In genomic region chr6:168318579-168319278, GRCh38 we compare ENCODE assay signal across 13 cellular contexts. TPM values are rescaled to one million over a fixed set of nuclear protein-coding genes. Genes with fewer than 3 reads are reported as not detected.
A peak's percentile ranks its signal among the peaks of the same experiment; 100 is the strongest.
DNase-seq lines count a peak whose midpoint lies in the region; ATAC-seq and TF ChIP-seq lines count a peak whose summit lies in the region.
"Had no signal": no experiment of that assay in that cellular context is flagged by ENCODE, and none has a peak within 500 bp of the region (broad histone marks: within the 10 kb centered on the region; RNA-seq: fewer than 3 reads in every experiment).

No MANE protein-coding gene starts in this region.

- POLR2A ChIA-PET in WTC11 (lab: Charles Lee) = interaction anchor here (1.1 kb wide), 1 partner anchor 17 kb away, joined by 4 read pairs; no protein-coding TSS in a partner anchor

- peaks cover 13 to 49% (median 17%) of the 10 kb centered on the region in 3 donors for H3K4me1 ChIP-seq in esophagus squamous epithelium
- H3K4me1 ChIP-seq in mesodermal cell (ENCODE audit: control insufficient read depth, insufficient read depth, low read length, poor library complexity, severe bottlenecking) = peaks cover 3% of the 10 kb centered on the region
- H3K4me1 ChIP-seq in suprapubic skin = peaks cover 22% of the 10 kb centered on the region
- peaks cover 9% of the 10 kb centered on the region for H3K4me1 ChIP-seq in foreskin keratinocyte

- ATAC-seq in WTC11 (peak; percentile 14), HG02610 (IDR thresholded peaks at IDR 0.05; ENCODE audit: unreplicated experiment) (no peak), foreskin keratinocyte (no peak)
- ATAC-seq: activated naive CD8-positive, alpha-beta T cell treated with anti-CD3 and anti-CD28 coated beads, Interleukin-2, amount 50 U/mL, for 24 hours had no signal

- no peak for TF ChIP-seq CTCF in WTC11 (IDR thresholded peaks at IDR 0.05)
- TF ChIP-seq CTCF in esophagus squamous epithelium (IDR thresholded peaks at IDR 0.05) = no peak
- no peak for TF ChIP-seq CTCF in suprapubic skin (IDR thresholded peaks at IDR 0.05)
- TF ChIP-seq CTCF in foreskin keratinocyte (conservative IDR thresholded peaks at IDR 0.05) = no peak

- H3K4me3 ChIP-seq in esophagus squamous epithelium (peak overlapping the region; percentile 41 to 64 (median 48)), mesodermal cell (ENCODE audit: extremely low read depth, insufficient read depth, low read length, poor library complexity, severe bottlenecking) (peak overlapping the region; percentile 43), suprapubic skin (peak overlapping the region; percentile 54)

- TF ChIP-seq EP300 in suprapubic skin (IDR thresholded peaks at IDR 0.05) = no peak

- peaks cover 39% of the 10 kb centered on the region for H3K27me3 Mint-ChIP-seq in WTC11 (ENCODE audit: low read depth)

- H3K9me3 ChIP-seq in esophagus squamous epithelium (peaks cover 0 to 13% (median 0%) of the 10 kb centered on the region in 3 donors), mesodermal cell (ENCODE audit: control insufficient read depth, low read length) (peaks cover 7% of the 10 kb centered on the region), suprapubic skin (no peaks in the 10 kb centered on the region)

- H3K9me3 Mint-ChIP-seq in WTC11 = peaks cover 10% of the 10 kb centered on the region

- H3K36me3 ChIP-seq in esophagus squamous epithelium (no peaks in the 10 kb centered on the region), mesodermal cell (ENCODE audit: control insufficient read depth, insufficient read depth, low read length) (no peaks in the 10 kb centered on the region), suprapubic skin (no peaks in the 10 kb centered on the region)

- WGBS in esophagus squamous epithelium, 2 donors = 19 to 26% methylated on average over 15 to 19 of the region's 33 CpGs
- WGBS in mesodermal cell (ENCODE audit: insufficient coverage in 2 of 2), 2 experiments = 13 to 15% methylated on average over 26 to 30 of the region's 33 CpGs
- WGBS in suprapubic skin = 16% methylated on average over 26 of the region's 33 CpGs

- DNase-seq in WTC11 (ENCODE audit: low spot score) (no peak), esophagus squamous epithelium (lab: John Stamatoyannopoulos, UW) (no peak), suprapubic skin (ENCODE audit: low spot score in 2 of 2) (no peak), NK-92 (lab: John Stamatoyannopoulos, UW; ENCODE audit: unreplicated experiment) (no peak), GF-D8 (lab: John Stamatoyannopoulos, UW) (no peak), foreskin keratinocyte (no peak)
- DNase-seq: activated naive CD8-positive, alpha-beta T cell treated with anti-CD3 and anti-CD28 coated beads, Interleukin-2, amount 50 U/mL, for 24 hours; effector memory CD4-positive, alpha-beta T cell; KBM-7; NCI-H1417 treated with DMSO at 0.1 percent for 48 hours; NCI-H774 had no signal

- H3K27ac Mint-ChIP-seq in WTC11 = no peak overlapping the region
- H3K27ac Mint-ChIP-seq: activated naive CD8-positive, alpha-beta T cell treated with anti-CD3 and anti-CD28 coated beads, Interleukin-2, amount 50 U/mL, for 24 hours had no signal

- TF ChIP-seq POLR2A in esophagus squamous epithelium (IDR thresholded peaks at IDR 0.05) = no peak
- TF ChIP-seq POLR2A in suprapubic skin (IDR thresholded peaks at IDR 0.05) = no peak

- peak overlapping the region; percentile 73 for H3K4me3 Mint-ChIP-seq in WTC11
- H3K4me3 Mint-ChIP-seq: activated naive CD8-positive, alpha-beta T cell treated with anti-CD3 and anti-CD28 coated beads, Interleukin-2, amount 50 U/mL, for 24 hours had no signal

- peaks cover 0 to 62% (median 0%) of the 10 kb centered on the region in 4 donors for H3K27me3 ChIP-seq in esophagus squamous epithelium
- peaks cover 33% of the 10 kb centered on the region for H3K27me3 ChIP-seq in suprapubic skin
- peaks cover 46% of the 10 kb centered on the region for H3K27me3 ChIP-seq in foreskin keratinocyte

- intact Hi-C loops in esophagus squamous epithelium (cut with DNase I) = no loop called here

- CTCF ChIA-PET in WTC11 (lab: Charles Lee) = interaction anchor here (2.4 kb wide), 1 partner anchor 14 kb away, joined by 11 read pairs; no protein-coding TSS in a partner anchor

- H3K27ac ChIP-seq in esophagus squamous epithelium (peak overlapping the region in 2 of 4 donors; percentile 56 to 64), mesodermal cell (ENCODE audit: low read depth, low read length, severe bottlenecking) (no peak overlapping the region), suprapubic skin (peak overlapping the region; percentile 66), foreskin keratinocyte (no peak overlapping the region)

- peaks cover 33% of the 10 kb centered on the region for H3K4me1 Mint-ChIP-seq in WTC11
- H3K4me1 Mint-ChIP-seq: activated naive CD8-positive, alpha-beta T cell treated with anti-CD3 and anti-CD28 coated beads, Interleukin-2, amount 50 U/mL, for 24 hours had no signal

- peaks cover 9% of the 10 kb centered on the region; the same call in 1 of the 2 replicates for H3K36me3 Mint-ChIP-seq in WTC11

TF ChIP-seq in WTC11, 78 proteins besides CTCF, POLR2A, EP300 and RAD21:
- no peak for TF ChIP-seq FOXP1 (CRISPR knock-in tag; IDR thresholded peaks at IDR 0.05; ENCODE audit: borderline replicate concordance)
- peak; percentile 56; the same call in 1 of the 2 replicates for TF ChIP-seq ZBTB43 (CRISPR knock-in tag; IDR thresholded peaks at IDR 0.05)
- TF ChIP-seq FOXK1 (CRISPR knock-in tag; IDR thresholded peaks at IDR 0.05) = 0 out of 2 replicates have a peak, but pooled peaks have one; percentile 20

RNA-seq across cellular contexts. Expression of gene DACT2, which starts 0.8 kb away (rescaled TPM):
- total RNA-seq in WTC11 (2021) = 3.4 to 4.9 TPM (median 3.8 TPM) in 3 replicates
- total RNA-seq in esophagus squamous epithelium = 1 to 10 TPM in 3 of 4 donors, under 1 TPM in 1; 0.57 to 2.8 (median 1.9) TPM
- 0.41 TPM for polyA plus RNA-seq in mesodermal cell (2013, experiment 1 of 2)
- polyA plus RNA-seq in mesodermal cell (2013, experiment 2 of 2) = 0.86 TPM
- total RNA-seq in suprapubic skin = 10 to 100 TPM in 2 of 4 donors, 1 to 10 TPM in 2; 6.0 to 19.9 (median 10.0) TPM
- total RNA-seq in foreskin keratinocyte = 0.48 and 0.71 TPM in 2 replicates
- polyA plus RNA-seq in foreskin keratinocyte = 0.29 and 0.51 TPM in 2 replicates
